15 cellular contexts compared by ENCODE assay signal in the genomic region with DNA sequence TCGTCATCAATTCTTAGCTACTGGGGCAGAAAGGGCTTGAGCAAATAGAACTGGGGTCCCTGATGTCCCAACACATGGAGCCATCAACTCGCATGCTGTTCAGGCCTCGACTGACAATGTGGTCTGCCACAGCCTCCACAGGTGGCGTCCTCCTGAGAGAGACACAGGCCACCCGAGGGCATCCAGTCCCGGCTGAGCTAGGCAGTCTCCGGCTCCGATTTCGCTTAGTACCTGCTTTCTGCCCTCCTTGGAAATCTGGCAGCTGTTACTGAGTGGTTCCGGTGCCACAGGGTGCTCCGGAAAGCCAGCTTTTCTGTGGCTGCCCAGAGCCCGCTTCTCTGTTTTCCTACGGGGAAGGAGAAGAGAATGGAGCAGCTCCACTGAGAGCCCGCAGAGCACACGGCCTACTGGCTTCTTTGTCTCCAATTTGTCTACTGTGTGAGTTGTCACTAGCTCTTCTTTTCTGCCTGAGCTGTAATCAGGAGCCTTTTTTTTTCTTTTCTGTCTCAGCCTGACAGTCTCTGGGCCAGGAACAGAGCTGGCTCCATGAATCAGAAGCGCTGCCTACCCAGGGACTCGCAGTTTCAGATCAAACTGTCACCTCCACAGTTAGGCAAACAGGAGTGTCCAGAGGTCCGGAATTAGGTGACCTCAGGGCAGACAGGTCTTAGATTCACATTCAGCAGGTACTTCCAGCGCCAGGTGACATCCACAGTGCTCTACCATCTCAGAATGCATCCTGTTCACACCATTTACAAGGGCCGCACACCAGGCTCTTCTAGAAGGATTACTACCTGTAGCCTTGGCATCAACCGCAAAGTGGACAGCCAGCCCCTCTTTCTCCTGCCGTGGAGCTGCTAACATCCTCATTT.
"Had no signal": no experiment of that assay in that cellular context is flagged by ENCODE, and none has a peak within 500 bp of the region (broad histone marks: within the 10 kb centered on the region; RNA-seq: fewer than 3 reads in every experiment).

No MANE protein-coding gene starts in this region.

- H3K4me1 ChIP-seq: breast epithelium, upper lobe of right lung had no signal

- H3K27me3 ChIP-seq: breast epithelium, neutrophil, right atrium auricular region, stomach, testis, upper lobe of right lung had no signal

- H3K27ac Mint-ChIP-seq: activated B cell treated with CpG ODN at 0.5 μM for 24 hours; activated CD8-positive, alpha-beta T cell treated with anti-CD3 and anti-CD28 coated beads for 36 hours; activated naive CD8-positive, alpha-beta T cell treated with anti-CD3 and anti-CD28 coated beads, Interleukin-2, amount 10 ng/mL, durations not matched to agents 7 days and 5 days had no signal

- H3K4me1 Mint-ChIP-seq: activated B cell treated with CpG ODN at 0.5 μM for 24 hours; activated naive CD8-positive, alpha-beta T cell treated with anti-CD3 and anti-CD28 coated beads, Interleukin-2, amount 10 ng/mL, durations not matched to agents 7 days and 5 days had no signal

- H3K27me3 Mint-ChIP-seq: activated B cell treated with CpG ODN at 0.5 μM for 24 hours; activated CD8-positive, alpha-beta T cell treated with anti-CD3 and anti-CD28 coated beads for 36 hours; activated naive CD8-positive, alpha-beta T cell treated with anti-CD3 and anti-CD28 coated beads, Interleukin-2, amount 10 ng/mL, durations not matched to agents 7 days and 5 days had no signal

- DNase-seq: activated B cell treated with CpG ODN at 0.5 μM for 24 hours; activated CD4-positive, alpha-beta T cell treated with anti-CD3 and anti-CD28 coated beads for 48 hours; activated CD8-positive, alpha-beta T cell treated with anti-CD3 and anti-CD28 coated beads for 36 hours; activated effector memory CD4-positive, alpha-beta T cell treated with anti-CD3 and anti-CD28 coated beads, Interleukin-2, amount 50 U/mL, for 16 hours; activated naive CD8-positive, alpha-beta T cell treated with anti-CD3 and anti-CD28 coated beads, Interleukin-2, amount 10 ng/mL, durations not matched to agents 7 days and 5 days; activated T-cell treated with anti-CD3 and anti-CD28 coated beads, Interleukin-2, amount 50 U/mL, for 48 hours; left cardiac atrium; midbrain; stomach; testis; upper lobe of right lung had no signal

- H3K9me3 Mint-ChIP-seq: activated B cell treated with CpG ODN at 0.5 μM for 24 hours; activated CD8-positive, alpha-beta T cell treated with anti-CD3 and anti-CD28 coated beads for 36 hours; activated naive CD8-positive, alpha-beta T cell treated with anti-CD3 and anti-CD28 coated beads, Interleukin-2, amount 10 ng/mL, durations not matched to agents 7 days and 5 days had no signal

- H3K36me3 Mint-ChIP-seq: activated naive CD8-positive, alpha-beta T cell treated with anti-CD3 and anti-CD28 coated beads, Interleukin-2, amount 10 ng/mL, durations not matched to agents 7 days and 5 days had no signal

- H3K9me3 ChIP-seq: breast epithelium, neutrophil, right atrium auricular region, stomach, testis, upper lobe of right lung had no signal

- H3K36me3 ChIP-seq: breast epithelium, neutrophil, upper lobe of right lung had no signal

- FAIRE-seq: endometrium had no signal

- H3K27ac ChIP-seq: breast epithelium, neutrophil, right atrium auricular region, stomach, testis, upper lobe of right lung had no signal

- H3K4me3 ChIP-seq: breast epithelium, right atrium auricular region, stomach, testis, upper lobe of right lung had no signal

- H3K4me3 Mint-ChIP-seq: activated B cell treated with CpG ODN at 0.5 μM for 24 hours; activated CD8-positive, alpha-beta T cell treated with anti-CD3 and anti-CD28 coated beads for 36 hours; activated naive CD8-positive, alpha-beta T cell treated with anti-CD3 and anti-CD28 coated beads, Interleukin-2, amount 10 ng/mL, durations not matched to agents 7 days and 5 days had no signal
